Comparison of ENCODE assay signal across 8 cellular contexts in the genomic region with DNA sequence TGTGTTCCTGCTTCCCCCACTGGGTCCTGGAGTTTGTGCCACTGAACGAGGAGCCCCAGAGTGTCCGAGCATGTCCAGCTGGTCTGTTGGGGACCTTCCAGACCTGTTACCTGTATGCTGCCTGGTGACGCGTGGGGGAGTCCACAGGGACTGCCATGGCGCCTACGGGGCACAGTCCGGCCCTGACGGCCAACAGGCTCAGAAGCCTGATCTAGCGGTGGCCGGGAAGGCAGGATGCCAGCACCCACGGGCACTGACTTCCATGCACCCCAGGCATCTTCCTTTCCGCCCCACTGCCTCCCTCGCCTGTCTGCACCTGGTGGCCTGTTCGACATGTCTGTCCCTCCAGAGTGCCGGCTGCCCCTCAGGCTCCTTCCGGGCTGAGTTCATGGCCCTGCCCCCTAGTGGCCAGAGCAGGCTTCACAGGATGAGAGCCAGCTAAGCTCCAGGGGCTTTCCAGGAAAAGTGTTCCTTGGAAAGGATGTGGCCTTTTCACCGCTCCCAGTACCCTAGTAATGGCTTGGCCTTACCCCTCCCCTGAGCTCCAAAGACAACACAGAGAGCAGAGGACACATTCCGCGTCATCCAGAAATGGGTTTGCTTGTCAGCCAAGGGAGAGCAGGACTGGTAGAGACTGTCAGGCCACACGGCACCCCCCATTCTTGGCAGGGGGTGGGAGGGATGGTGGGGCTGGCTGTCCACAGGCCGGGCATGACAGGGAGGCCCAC. TPM values are rescaled to one million over a fixed set of nuclear protein-coding genes. Genes with fewer than 3 reads are reported as not detected.
DNase-seq lines count a peak whose midpoint lies in the region; ATAC-seq and TF ChIP-seq lines count a peak whose summit lies in the region.

No MANE protein-coding gene starts in this region.

- no peak overlapping the region for H4K8ac ChIP-seq in H9 (replicated peaks; ENCODE audit: insufficient read length, low read depth, low read length)

- H4K91ac ChIP-seq in H9 (ENCODE audit: insufficient read length, low read depth, low read length), result no peak overlapping the region

- no peaks in the 10 kb centered on the region for H3K4me1 ChIP-seq in H9 (ENCODE audit: insufficient read depth, low read length)
- no peaks in the 10 kb centered on the region for H3K4me1 ChIP-seq in SJCRH30
- H3K4me1 ChIP-seq in left ventricle myocardium inferior, result peaks cover 12% of the 10 kb centered on the region

- TF ChIP-seq CTCF in AG09309 (IDR thresholded peaks at IDR 0.05; ENCODE audit: control insufficient read depth, insufficient read depth, low read depth, low read length, missing control alignments), result peak; percentile 86
- peak; percentile 95 for TF ChIP-seq CTCF in H9 (conservative IDR thresholded peaks at IDR 0.05)
- peak; percentile 74 for TF ChIP-seq CTCF in left ventricle myocardium inferior (IDR thresholded peaks at IDR 0.05; ENCODE audit: borderline replicate concordance)

- no peak overlapping the region for H3K23ac ChIP-seq in H9 (ENCODE audit: insufficient read length, low read depth, low read length)

- H3K4me3 Mint-ChIP-seq in H9, result no peak overlapping the region

- no peak overlapping the region for H3T11ph ChIP-seq in H9 (ENCODE audit: low read length)

- H3K36me3 ChIP-seq in SJCRH30 (no peaks in the 10 kb centered on the region), left ventricle myocardium inferior (no peaks in the 10 kb centered on the region)

- no peaks in the 10 kb centered on the region for H3K79me2 ChIP-seq in H9 (ENCODE audit: insufficient read depth, low read length)

- no peak overlapping the region for H2BK20ac ChIP-seq in H9 (ENCODE audit: low read depth, low read length, poor library complexity, severe bottlenecking)

- H2AK5ac ChIP-seq in H9 (ENCODE audit: insufficient read length, low read length), result no peak overlapping the region

- no peak overlapping the region for H3K56ac ChIP-seq in H9 (ENCODE audit: insufficient read length, low read depth, low read length)

- H2BK12ac ChIP-seq in H9 (ENCODE audit: insufficient read length, low read depth, low read length), result no peak overlapping the region

- H3K9me3 ChIP-seq in H9 (ENCODE audit: control insufficient read depth, low read depth, low read length) (no peaks in the 10 kb centered on the region), SJCRH30 (replicated peaks) (no peaks in the 10 kb centered on the region), left ventricle myocardium inferior (replicated peaks) (no peaks in the 10 kb centered on the region)

- H3K4ac ChIP-seq in H9 (ENCODE audit: low read depth, low read length), result no peak overlapping the region

- H2BK15ac ChIP-seq in H9 (ENCODE audit: low read depth, low read length), result no peak overlapping the region

- H2BK120ac ChIP-seq in H9 (ENCODE audit: low read depth, low read length, poor library complexity, severe bottlenecking), result no peak overlapping the region

- no peaks in the 10 kb centered on the region for H3K9me3 Mint-ChIP-seq in H9
- H3K9me3 Mint-ChIP-seq in activated naive CD4-positive, alpha-beta T cell treated with anti-CD3 and anti-CD28 coated beads, Interleukin-2, amount 50 U/mL, for 72 hours, result no peaks in the 10 kb centered on the region

- no peak overlapping the region for H3K14ac ChIP-seq in H9 (ENCODE audit: insufficient read depth, low read length)

- no peak overlapping the region for H3K27ac ChIP-seq in H9 (ENCODE audit: insufficient read length, low read depth, low read length)
- no peak overlapping the region for H3K27ac ChIP-seq in SJCRH30
- peak overlapping the region; percentile 39 for H3K27ac ChIP-seq in left ventricle myocardium inferior (replicated peaks)

- H3K27me3 ChIP-seq in H9 (ENCODE audit: insufficient read depth, low read length) (no peaks in the 10 kb centered on the region), SJCRH30 (no peaks in the 10 kb centered on the region; the same call in 1 of the 2 replicates), left ventricle myocardium inferior (ENCODE audit: low read depth) (no peaks in the 10 kb centered on the region)

- no CpG with 5 or more reads among the region's 21 CpGs for WGBS in H9 (ENCODE audit: extremely low coverage, insufficient read length, low lambda C conversion rate)

- H4K20me1 ChIP-seq in H9 (ENCODE audit: control insufficient read depth, insufficient read depth, insufficient read length), result no peaks in the 10 kb centered on the region

- H3K9ac ChIP-seq in H9 (ENCODE audit: extremely low read depth, insufficient read length, low read length), result no peak overlapping the region

- H3K27ac Mint-ChIP-seq in H9, result peak overlapping the region in 1 of 3 experiments; percentile 48; a peak in 2 of 7 replicates
- H3K27ac Mint-ChIP-seq in activated naive CD4-positive, alpha-beta T cell treated with anti-CD3 and anti-CD28 coated beads, Interleukin-2, amount 50 U/mL, for 72 hours, result peak overlapping the region; percentile 38 to 77

- no peak overlapping the region for H4K5ac ChIP-seq in H9 (ENCODE audit: insufficient read length, low read depth, low read length)

- no peaks in the 10 kb centered on the region for H3K36me3 Mint-ChIP-seq in H9 (ENCODE audit: insufficient read depth in 1 of 3, low read depth in 3 of 3)
- no peaks in the 10 kb centered on the region for H3K36me3 Mint-ChIP-seq in activated naive CD4-positive, alpha-beta T cell treated with anti-CD3 and anti-CD28 coated beads, Interleukin-2, amount 50 U/mL, for 72 hours

- no peak for DNase-seq in AG09309 (ENCODE audit: low read depth)
- peak; percentile 94 for DNase-seq in H9
- DNase-seq in SJCRH30, result peak; percentile 86 to 89
- DNase-seq in activated naive CD4-positive, alpha-beta T cell treated with anti-CD3 and anti-CD28 coated beads, Interleukin-2, amount 50 U/mL, for 72 hours (ENCODE audit: low spot score in 2 of 2), result peak; percentile 71 to 74
- DNase-seq in left ventricle myocardium inferior, result peak; percentile 55
- DNase-seq in smooth muscle cell of the brain vasculature (ENCODE audit: low read depth, low spot score), result peak; percentile 26

- intact Hi-C loops in left ventricle myocardium inferior (cut with micrococcal nuclease), result no loop called here

- no peaks in the 10 kb centered on the region for H3K27me3 Mint-ChIP-seq in H9 (ENCODE audit: low read depth)

- no peak overlapping the region for H3K18ac ChIP-seq in H9 (ENCODE audit: insufficient read length, low read depth, low read length)

- H3K4me3 ChIP-seq in AG09309 (ENCODE audit: control insufficient read depth, low read depth, low read length) (no peak overlapping the region), SJCRH30 (peak overlapping the region; percentile 28), left ventricle myocardium inferior (no peak overlapping the region)

- peaks cover 9 to 16% of the 10 kb centered on the region in 2 experiments for H3K4me1 Mint-ChIP-seq in H9

- ATAC-seq in activated naive CD4-positive, alpha-beta T cell treated with anti-CD3 and anti-CD28 coated beads, Interleukin-2, amount 50 U/mL, for 72 hours, result peak; percentile 76 to 78
- ATAC-seq in HG02840 (IDR thresholded peaks at IDR 0.05; ENCODE audit: low FRiP score, unreplicated experiment), result no peak
- ATAC-seq in HG03139 (IDR thresholded peaks at IDR 0.05; ENCODE audit: unreplicated experiment), result no peak

- no peaks in the 10 kb centered on the region for H3K23me2 ChIP-seq in H9 (ENCODE audit: insufficient read length, low read depth, low read length, poor library complexity, severe bottlenecking)

- no peak overlapping the region for H2AFZ ChIP-seq in H9 (ENCODE audit: low read length)

- H3K79me1 ChIP-seq in H9 (ENCODE audit: insufficient read depth, low read depth, low read length, poor library complexity, severe bottlenecking), result no peaks in the 10 kb centered on the region

- H3K4me2 ChIP-seq in H9 (ENCODE audit: insufficient read depth, insufficient read length, low read length), result no peak overlapping the region

- no peak overlapping the region for H2BK5ac ChIP-seq in H9 (ENCODE audit: insufficient read length, low read length)

RNA-seq across cellular contexts. Expression of a gene that starts 35.7 kb away (rescaled TPM):
- total RNA-seq in H9 (2021) (79.2 and 80.2 TPM in 2 replicates), left ventricle myocardium inferior (120 TPM)
- 88.9 and 93.4 TPM in 2 replicates for total RNA-seq in SJCRH30 (2014; rRNA removed; shearing (Covaris generic))
- total RNA-seq in activated naive CD4-positive, alpha-beta T cell treated with anti-CD3 and anti-CD28 coated beads, Interleukin-2, amount 50 U/mL, for 72 hours, result 10 to 100 TPM; 17.8 to 36.2 TPM

RNA-seq across cellular contexts. Expression of a gene that starts 50.9 kb away (rescaled TPM):
- total RNA-seq in H9 (2021), result 1.0 and 2.5 TPM in 2 replicates
- total RNA-seq in SJCRH30 (2014; rRNA removed; shearing (Covaris generic)), result 1.1 and 1.8 TPM in 2 replicates
- under 1 TPM; 0.50 to 0.99 TPM for total RNA-seq in activated naive CD4-positive, alpha-beta T cell treated with anti-CD3 and anti-CD28 coated beads, Interleukin-2, amount 50 U/mL, for 72 hours
- total RNA-seq in left ventricle myocardium inferior, result 4.7 TPM

RNA-seq across cellular contexts. Expression of a gene that starts 51.8 kb away (rescaled TPM):
- not detected in 2 replicates for total RNA-seq in H9 (2021)
- total RNA-seq in SJCRH30 (2014; rRNA removed; shearing (Covaris generic)), result not detected in 2 replicates
- total RNA-seq in activated naive CD4-positive, alpha-beta T cell treated with anti-CD3 and anti-CD28 coated beads, Interleukin-2, amount 50 U/mL, for 72 hours, result 1 to 10 TPM in 1 of 2 donors, under 1 TPM in 1; 0.49 to 1.0 TPM
- total RNA-seq in left ventricle myocardium inferior, result 0.19 TPM

Comparison
In these comparisons a context has a peak if more than half of its experiments do, and no peak if none do; other contexts are left out.
1. ATAC-seq: peak in activated naive CD4-positive, alpha-beta T cell treated with anti-CD3 and anti-CD28 coated beads, Interleukin-2, amount 50 U/mL, for 72 hours (2 of 2); none in HG02840 (single experiment) and HG03139 (single experiment).
2. Peak in every context shown above with its lines, with median percentiles within 50 percentile points of each other: CTCF ChIP-seq.